In genomic region chr7:105097619-105098018, GRCh38 we compare ENCODE assay signal across 12 cellular contexts.
DNase-seq lines count a peak whose midpoint lies in the region; ATAC-seq, FAIRE-seq and TF ChIP-seq lines count a peak whose summit lies in the region.
"Had no signal": no experiment of that assay in that cellular context is flagged by ENCODE, and none has a peak within 500 bp of the region (broad histone marks: within the 10 kb centered on the region; RNA-seq: fewer than 3 reads in every experiment).

No MANE protein-coding gene starts in this region.

- DNase-seq in AG20443 (ENCODE audit: low spot score) = peak; percentile 34
- peak; percentile 82 for DNase-seq in HT1080 (ENCODE audit: low read depth)
- DNase-seq in K562 (ENCODE audit: extremely low read depth in 1 of 4, low spot score in 3 of 4) = no peak
- no peak for DNase-seq in left lung
- no peak for DNase-seq in esophagus squamous epithelium (lab: John Stamatoyannopoulos, UW)
- DNase-seq in sigmoid colon = no peak
- DNase-seq: colonic mucosa, NCI-H345 had no signal

- 0 out of 3 replicates have a peak, but pooled peaks cover 5% of the 10 kb centered on the region for H3K79me2 ChIP-seq in K562 (ENCODE audit: control insufficient read depth, insufficient read depth, low read length)

- TF ChIP-seq RAD21 in K562 (CRISPR knock-in tag; conservative IDR thresholded peaks at IDR 0.05 in 1 of 2, IDR thresholded peaks at IDR 0.05 in 1 of 2) = no peak

- no peak for FAIRE-seq in K562 (lab: Jason Lieb, UNC)
- FAIRE-seq: G401.6 had no signal

- no peak for TF ChIP-seq POLR2A in K562 (conservative IDR thresholded peaks at IDR 0.05)
- TF ChIP-seq POLR2A in esophagus squamous epithelium (IDR thresholded peaks at IDR 0.05) = no peak
- no peak for TF ChIP-seq POLR2A in sigmoid colon (IDR thresholded peaks at IDR 0.05)

- no TSS peak for BruUV-seq in K562 (replicated peaks; lab: Mats Ljungman, UMichigan)

- TF ChIP-seq EP300 in K562 (IDR thresholded peaks at IDR 0.05; ENCODE audit: low read length) = no peak
- no peak for TF ChIP-seq EP300 in sigmoid colon (IDR thresholded peaks at IDR 0.05)

- H4K20me1 ChIP-seq in K562 (replicated peaks; ENCODE audit: control insufficient read depth, insufficient read depth, low read length) = no peaks in the 10 kb centered on the region

- intact Hi-C loops in K562 (cut with micrococcal nuclease) (no loop called here), left lung (cut with DNase I) (no loop called here), esophagus squamous epithelium (cut with DNase I) (no loop called here), sigmoid colon (cut with DNase I) (no loop called here)

- H3K9me3 ChIP-seq in K562 (replicated peaks; ENCODE audit: control insufficient read depth, insufficient read depth, low read depth, low read length) = no peaks in the 10 kb centered on the region
- H3K9me3 ChIP-seq in left lung = no peaks in the 10 kb centered on the region
- H3K9me3 ChIP-seq in esophagus squamous epithelium = no peaks in the 10 kb centered on the region
- H3K9me3 ChIP-seq in sigmoid colon = no peaks in the 10 kb centered on the region
- H3K9me3 ChIP-seq: colonic mucosa had no signal

- H3K27ac ChIP-seq in K562 (ENCODE audit: extremely low read depth, low read depth, low read length) = no peak overlapping the region
- no peak overlapping the region for H3K27ac ChIP-seq in left lung
- peak overlapping the region in 1 of 4 donors; percentile 63 for H3K27ac ChIP-seq in esophagus squamous epithelium
- H3K27ac ChIP-seq in sigmoid colon = peak overlapping the region in 2 of 4 donors; percentile 30 to 52
- H3K27ac ChIP-seq: colonic mucosa, VCaP had no signal

- ATAC-seq in K562 (no peak), left lung (peak; percentile 57), HG02973 (IDR thresholded peaks at IDR 0.05; ENCODE audit: unreplicated experiment) (no peak), HG02678 (IDR thresholded peaks at IDR 0.05; ENCODE audit: unreplicated experiment) (no peak)

- H3K27me3 ChIP-seq in K562 (ENCODE audit: control insufficient read depth in 2 of 2, insufficient read depth in 2 of 2, low read length in 2 of 2) (no peaks in the 10 kb centered on the region), left lung (no peaks in the 10 kb centered on the region), esophagus squamous epithelium (no peaks in the 10 kb centered on the region), sigmoid colon (no peaks in the 10 kb centered on the region)
- H3K27me3 ChIP-seq: colonic mucosa had no signal

- no peak overlapping the region for H3K4me2 ChIP-seq in K562 (ENCODE audit: insufficient read depth, low read length)

- H3K9ac ChIP-seq in K562 (ENCODE audit: insufficient read depth in 1 of 2, low read depth in 2 of 2, low read length in 2 of 2) = no peak overlapping the region

- peaks cover 74% of the 10 kb centered on the region for H3K36me3 ChIP-seq in K562 (ENCODE audit: control insufficient read depth, insufficient read depth, low read length)
- peaks cover 0 to 62% of the 10 kb centered on the region in 2 donors for H3K36me3 ChIP-seq in left lung
- H3K36me3 ChIP-seq in esophagus squamous epithelium = peaks cover 0 to 97% (median 6%) of the 10 kb centered on the region in 3 donors
- peaks cover 0 to 40% (median 6%) of the 10 kb centered on the region in 4 donors for H3K36me3 ChIP-seq in sigmoid colon
- H3K36me3 ChIP-seq: colonic mucosa had no signal

- H3K4me1 ChIP-seq in K562 (replicated peaks in 1 of 2; ENCODE audit: control insufficient read depth in 2 of 2, insufficient read depth in 2 of 2, low read length in 2 of 2) (no peaks in the 10 kb centered on the region), left lung (no peaks in the 10 kb centered on the region), esophagus squamous epithelium (peaks cover 0 to 27% (median 3%) of the 10 kb centered on the region in 3 donors), sigmoid colon (peaks cover 0 to 17% (median 5%) of the 10 kb centered on the region in 4 donors)
- H3K4me1 ChIP-seq: colonic mucosa had no signal

- no peak overlapping the region for H2AFZ ChIP-seq in K562 (ENCODE audit: low read depth, low read length)

- H3K4me3 ChIP-seq in K562 = no peak overlapping the region
- no peak overlapping the region for H3K4me3 ChIP-seq in left lung
- H3K4me3 ChIP-seq in esophagus squamous epithelium = no peak overlapping the region
- H3K4me3 ChIP-seq in sigmoid colon = no peak overlapping the region
- H3K4me3 ChIP-seq: colonic mucosa had no signal

- in situ Hi-C loops in K562 (cut with MboI) = no loop called here

- WGBS in K562 (ENCODE audit: insufficient coverage, low coverage, missing lambda C conversion rate) = 88% methylated on average over 7 of the region's 7 CpGs
- WGBS in esophagus squamous epithelium, 2 donors = 67 to 74% methylated on average over 7 of the region's 7 CpGs
- WGBS in sigmoid colon, 2 donors = 85 to 87% methylated on average over 7 of the region's 7 CpGs

- POLR2A ChIA-PET in K562 (lab: Yijun Ruan, JAX) = interaction anchor here (1.3 kb wide), 1 partner anchor 84 kb away, joined by 3 read pairs; the partner anchor contains the start of gene KMT2E

- TF ChIP-seq CTCF in K562 (IDR thresholded peaks at IDR 0.05 in 2 of 3, conservative IDR thresholded peaks at IDR 0.05 in 1 of 3; ENCODE audit: insufficient read depth in 2 of 3, low read depth in 1 of 3, low read length in 3 of 3) = no peak
- TF ChIP-seq CTCF in left lung (IDR thresholded peaks at IDR 0.05) = no peak
- TF ChIP-seq CTCF in esophagus squamous epithelium (IDR thresholded peaks at IDR 0.05) = no peak
- TF ChIP-seq CTCF in sigmoid colon (IDR thresholded peaks at IDR 0.05) = no peak

- CTCF ChIA-PET in K562 (lab: Yijun Ruan, JAX; ENCODE audit: low intra/inter-chr PET ratio) = no interaction called here

- no peaks in the 10 kb centered on the region for H3K9me1 ChIP-seq in K562 (ENCODE audit: control insufficient read depth, insufficient read depth, low read length)

TF ChIP-seq in K562, 482 proteins besides CTCF, POLR2A, EP300 and RAD21:
- no peak for TF ChIP-seq MAFK (IDR thresholded peaks at IDR 0.05; ENCODE audit: low read length)
- TF ChIP-seq POLR2G (IDR thresholded peaks at IDR 0.05; ENCODE audit: low read depth, low read length) = peak; percentile 8; the same call in 1 of the 2 replicates
- no peak for TF ChIP-seq ZNF444 (CRISPR knock-in tag; IDR thresholded peaks at IDR 0.05)
- no peak for TF ChIP-seq FOXA1 (IDR thresholded peaks at IDR 0.05; ENCODE audit: borderline replicate concordance)
- no peak for TF ChIP-seq MED1 (CRISPR knock-in tag; IDR thresholded peaks at IDR 0.05; ENCODE audit: borderline replicate concordance)
- no peak for TF ChIP-seq ZNF124 (CRISPR knock-in tag; IDR thresholded peaks at IDR 0.05)

Comparison
In these comparisons a context has a peak if more than half of its experiments do, and no peak if none do; other contexts are left out.
1. DNase-seq: peak in AG20443 (single experiment) and HT1080 (single experiment); none in K562 (0 of 4), left lung (0 of 2), esophagus squamous epithelium (single experiment) and sigmoid colon (single experiment).